Comparison of ENCODE assay signal across 10 cellular contexts in genomic region chr2:227462972-227463931, GRCh38. TPM values are rescaled to one million over a fixed set of nuclear protein-coding genes. Genes with fewer than 3 reads are reported as not detected.
DNase-seq lines count a peak whose midpoint lies in the region; ATAC-seq and TF ChIP-seq lines count a peak whose summit lies in the region.
"Had no signal": no experiment of that assay in that cellular context is flagged by ENCODE, and none has a peak within 500 bp of the region (broad histone marks: within the 10 kb centered on the region; RNA-seq: fewer than 3 reads in every experiment).

No MANE protein-coding gene starts in this region.

- H3K36me3 Mint-ChIP-seq in neural crest cell (ENCODE audit: low read depth) = no peaks in the 10 kb centered on the region

- peak overlapping the region; percentile 35 for H3K4me3 Mint-ChIP-seq in neural crest cell

- H3F3A ChIP-seq in smooth muscle cell (ENCODE audit: low read depth) = peaks cover 14% of the 10 kb centered on the region

- no peaks in the 10 kb centered on the region for H3K9me3 ChIP-seq in smooth muscle cell (replicated peaks; ENCODE audit: low read depth)
- H3K9me3 ChIP-seq: neutrophil had no signal

- H3K79me2 ChIP-seq in smooth muscle cell (ENCODE audit: low read depth) = no peaks in the 10 kb centered on the region

- H3K4me3 ChIP-seq in smooth muscle cell = no peak overlapping the region

- no peaks in the 10 kb centered on the region for H3K27me3 Mint-ChIP-seq in neural crest cell (ENCODE audit: low read depth)

- DNase-seq in RPMI7951 (ENCODE audit: low read depth) (peak; percentile 13), neural crest cell (ENCODE audit: low read depth, low spot score) (no peak), ACHN (no peak), NCI-H1417 treated with DMSO at 0.1 percent for 48 hours (lab: John Stamatoyannopoulos, UW) (no peak), KG1 (lab: John Stamatoyannopoulos, UW) (no peak), smooth muscle cell (lab: John Stamatoyannopoulos, UW; ENCODE audit: unreplicated experiment) (no peak)

- H3K27me3 ChIP-seq in smooth muscle cell (ENCODE audit: low read depth) = no peaks in the 10 kb centered on the region

- H3K27ac ChIP-seq in smooth muscle cell (ENCODE audit: low read depth) = no peak overlapping the region
- H3K27ac ChIP-seq: neutrophil, VCaP had no signal

- TF ChIP-seq CTCF in neural crest cell (conservative IDR thresholded peaks at IDR 0.05) (no peak), smooth muscle cell (IDR thresholded peaks at IDR 0.05; ENCODE audit: borderline replicate concordance, insufficient read depth, poor library complexity, severe bottlenecking) (no peak)

- no peaks in the 10 kb centered on the region for H3K9me3 Mint-ChIP-seq in neural crest cell

- H3K4me1 Mint-ChIP-seq in neural crest cell = peaks cover 12% of the 10 kb centered on the region

- ATAC-seq in GM18517 (IDR thresholded peaks at IDR 0.05; ENCODE audit: unreplicated experiment) (peak; percentile 7), GM21717 (IDR thresholded peaks at IDR 0.05; ENCODE audit: unreplicated experiment) (peak; percentile 41)

- peak overlapping the region; percentile 95 for H3K27ac Mint-ChIP-seq in neural crest cell (ENCODE audit: unreplicated experiment)

- no peaks in the 10 kb centered on the region for H3K36me3 ChIP-seq in smooth muscle cell (ENCODE audit: low read depth)
- H3K36me3 ChIP-seq: neutrophil had no signal

- no peak overlapping the region for H3K9ac ChIP-seq in smooth muscle cell (ENCODE audit: low read depth)

- WGBS in smooth muscle cell (ENCODE audit: low lambda C conversion rate) = 93% methylated on average over 13 of the region's 13 CpGs

- no peak overlapping the region for H3K4me2 ChIP-seq in smooth muscle cell

- no peak overlapping the region for H2AFZ ChIP-seq in smooth muscle cell (ENCODE audit: low read depth)

- H4K20me1 ChIP-seq in smooth muscle cell (ENCODE audit: low read depth) = no peaks in the 10 kb centered on the region

- H3K4me1 ChIP-seq in smooth muscle cell (ENCODE audit: low read depth) = peaks cover 10% of the 10 kb centered on the region

- in situ Hi-C loops in ACHN (cut with HindIII; ENCODE audit: low pct_ligation_motif_present, low pct_unique_long_range_greater_than_20kb, low sequenced_read_pairs) = no loop called here

RNA-seq across cellular contexts. Expression of gene AGFG1, which starts 8.7 kb away (rescaled TPM):
- total RNA-seq in RPMI7951 (2014; rRNA removed; shearing (Covaris generic)) = 85.0 and 120 TPM in 2 replicates
- 68.9 and 71.6 TPM in 2 replicates for total RNA-seq in neural crest cell
- 127 and 143 TPM in 2 replicates for total RNA-seq in smooth muscle cell
- 60.5 and 61.1 TPM in 2 replicates for polyA plus RNA-seq in smooth muscle cell
